ENCODE assay signal across 9 cellular contexts in the genomic region with DNA sequence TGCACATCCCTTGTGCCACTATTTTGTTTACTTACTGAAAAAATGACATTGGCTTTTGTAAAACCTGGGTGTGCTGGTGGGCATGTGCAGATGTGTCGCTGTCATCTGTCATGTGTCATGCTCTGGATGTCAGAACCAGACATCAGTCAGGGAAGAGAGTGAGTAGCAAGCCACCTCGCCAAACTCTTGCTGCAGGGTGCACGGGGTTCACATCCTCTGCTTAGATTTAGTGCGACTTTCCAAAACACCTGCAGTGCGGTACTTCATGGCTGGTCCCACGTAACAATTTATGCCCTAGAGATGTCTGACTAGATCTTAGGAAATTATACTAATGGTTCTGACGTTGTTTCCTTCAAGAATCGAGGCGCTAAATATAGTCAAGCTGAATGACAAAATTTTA.
DNase-seq lines count a peak whose midpoint lies in the region; ATAC-seq and TF ChIP-seq lines count a peak whose summit lies in the region.
"Had no signal": no experiment of that assay in that cellular context is flagged by ENCODE, and none has a peak within 500 bp of the region (broad histone marks: within the 10 kb centered on the region; RNA-seq: fewer than 3 reads in every experiment).

No MANE protein-coding gene starts in this region.

- CTCF ChIA-PET in Panc1 (lab: Charles Lee): no interaction called here

- H3K4me1 ChIP-seq in Panc1 (ENCODE audit: control insufficient read depth, insufficient read depth, low read length): peaks cover 27% of the 10 kb centered on the region
- peaks cover 10% of the 10 kb centered on the region for H3K4me1 ChIP-seq in neural progenitor cell

- no peaks in the 10 kb centered on the region for H3K36me3 Mint-ChIP-seq in neural progenitor cell

- no TSS peak for BruUV-seq in Panc1 (replicated peaks; lab: Mats Ljungman, UMichigan)

- no peaks in the 10 kb centered on the region for H3F3A ChIP-seq in neural progenitor cell (ENCODE audit: low read depth)

- no peak overlapping the region for H3K4me2 ChIP-seq in neural progenitor cell

- peaks cover 3% of the 10 kb centered on the region for H3K9me3 Mint-ChIP-seq in neural progenitor cell

- H3K27ac Mint-ChIP-seq in neural progenitor cell: no peak overlapping the region

- intact Hi-C loops in Panc1 (cut with micrococcal nuclease; ENCODE audit: unreplicated experiment): no loop called here

- H3K27ac ChIP-seq in Panc1 (ENCODE audit: low read length) (peak overlapping the region; percentile 93), layer of hippocampus (ENCODE audit: low read depth, low read length) (peak overlapping the region; percentile 42), neural progenitor cell (no peak overlapping the region)

- in situ Hi-C loops in Panc1 (cut with HindIII; ENCODE audit: low pct_unique_long_range_greater_than_20kb, low sequenced_read_pairs): no loop called here

- H3K4me3 ChIP-seq in Panc1 (ENCODE audit: low read depth in 2 of 2, low read length in 2 of 2) (no peak overlapping the region), neural progenitor cell (no peak overlapping the region)

- no peaks in the 10 kb centered on the region for H3K27me3 Mint-ChIP-seq in neural progenitor cell (ENCODE audit: insufficient read depth, low read depth)

- H3K79me2 ChIP-seq in neural progenitor cell (ENCODE audit: low read depth): no peaks in the 10 kb centered on the region

- DNase-seq in Panc1 (ENCODE audit: low read depth, low spot score) (no peak), NCI-H1694 (lab: John Stamatoyannopoulos, UW) (no peak), NCI-H774 (lab: John Stamatoyannopoulos, UW) (no peak), neural progenitor cell (ENCODE audit: low spot score) (no peak)
- peak; percentile 13 for DNase-seq in activated effector memory CD4-positive, alpha-beta T cell treated with Interleukin-2 at 50 U/mL for 16 hours
- peak; percentile 59 for DNase-seq in stimulated activated naive CD8-positive, alpha-beta T cell treated with anti-CD3 and anti-CD28 coated beads, Interleukin-15, Interleukin-2, amounts not matched to agents 100 U/mL and 50 U/mL, for 24 hours
- DNase-seq: KG1 had no signal

- POLR2A ChIA-PET in Panc1 (lab: Charles Lee): interaction anchor here (0.6 to 0.9 kb wide), 2 partner anchors 9 to 17 kb away, joined by 3 read pairs; no protein-coding TSS in a partner anchor

- TF ChIP-seq CTCF in Panc1 (IDR thresholded peaks at IDR 0.05): no peak
- TF ChIP-seq CTCF in neural progenitor cell (IDR thresholded peaks at IDR 0.05): no peak

- H3K36me3 ChIP-seq in Panc1 (ENCODE audit: control insufficient read depth, insufficient read depth, low read length): no peaks in the 10 kb centered on the region
- H3K36me3 ChIP-seq in neural progenitor cell: no peaks in the 10 kb centered on the region

- no peak overlapping the region for H3K4me3 Mint-ChIP-seq in neural progenitor cell

- ATAC-seq in Panc1 (no peak), GM18498 (IDR thresholded peaks at IDR 0.05; ENCODE audit: unreplicated experiment) (no peak)
- ATAC-seq in stimulated activated naive CD8-positive, alpha-beta T cell treated with anti-CD3 and anti-CD28 coated beads, Interleukin-15, Interleukin-2, amounts not matched to agents 100 U/mL and 50 U/mL, for 24 hours: peak; percentile 80

- H3K27me3 ChIP-seq in Panc1 (ENCODE audit: control insufficient read depth, insufficient read depth, low read length): no peaks in the 10 kb centered on the region
- no peaks in the 10 kb centered on the region for H3K27me3 ChIP-seq in layer of hippocampus (ENCODE audit: control insufficient read depth, insufficient read depth, low read length)
- no peaks in the 10 kb centered on the region for H3K27me3 ChIP-seq in neural progenitor cell

- H3K9me3 ChIP-seq in Panc1 (ENCODE audit: control insufficient read depth, insufficient read depth, low read depth, low read length) (peaks cover 8% of the 10 kb centered on the region; the same call in 1 of the 2 replicates), neural progenitor cell (ENCODE audit: low read depth) (no peaks in the 10 kb centered on the region)

- no peak overlapping the region for H2AFZ ChIP-seq in neural progenitor cell (replicated peaks)

- H3K9ac ChIP-seq in neural progenitor cell: no peak overlapping the region

- no peaks in the 10 kb centered on the region for H4K20me1 ChIP-seq in neural progenitor cell (ENCODE audit: low read depth)

- peaks cover 23% of the 10 kb centered on the region for H3K4me1 Mint-ChIP-seq in neural progenitor cell

Comparison
In these comparisons a context has a peak if more than half of its experiments do, and no peak if none do; other contexts are left out.
1. DNase-seq: peak in activated effector memory CD4-positive, alpha-beta T cell treated with Interleukin-2 at 50 U/mL for 16 hours (single experiment) and stimulated activated naive CD8-positive, alpha-beta T cell treated with anti-CD3 and anti-CD28 coated beads, Interleukin-15, Interleukin-2, amounts not matched to agents 100 U/mL and 50 U/mL, for 24 hours (single experiment); none in Panc1 (single experiment), NCI-H1694 (single experiment), NCI-H774 (single experiment) and neural progenitor cell (single experiment).